In genomic region chr5:36217591-36217990, GRCh38 we compare ENCODE assay signal across 37 cellular contexts.
"Had no signal": no experiment of that assay in that cellular context is flagged by ENCODE, and none has a peak within 500 bp of the region (broad histone marks: within the 10 kb centered on the region; RNA-seq: fewer than 3 reads in every experiment).

No MANE protein-coding gene starts in this region.

- H3K36me3 ChIP-seq: brain microvascular endothelial cell, breast epithelium had no signal

- DNase-seq: activated effector memory CD4-positive, alpha-beta T cell treated with anti-CD3 and anti-CD28 coated beads, Interleukin-2, amount 50 U/mL, for 16 hours; activated effector memory CD4-positive, alpha-beta T cell treated with Interleukin-2 at 50 U/mL for 16 hours; activated gamma-delta T cell; activated gamma-delta T cell treated with Interleukin-2 at 50 U/mL for 16 hours; activated naive CD4-positive, alpha-beta T cell; activated naive CD4-positive, alpha-beta T cell treated with anti-CD3 and anti-CD28 coated beads for 36 hours; activated naive CD4-positive, alpha-beta T cell treated with anti-CD3 and anti-CD28 coated beads, Interleukin-2, amount 10 ng/mL, durations not matched to agents 7 days and 5 days; activated naive CD4-positive, alpha-beta T cell treated with anti-CD3 and anti-CD28 coated beads, Interleukin-2, amount 50 U/mL, for 16 hours; activated naive CD4-positive, alpha-beta T cell treated with Interleukin-2 at 50 U/mL for 16 hours; activated naive CD8-positive, alpha-beta T cell treated with anti-CD3 and anti-CD28 coated beads for 36 hours; activated naive CD8-positive, alpha-beta T cell treated with anti-CD3 and anti-CD28 coated beads, Interleukin-2, amount 10 ng/mL, durations not matched to agents 7 days and 5 days; activated naive CD8-positive, alpha-beta T cell treated with anti-CD3 and anti-CD28 coated beads, Interleukin-2, amount 50 U/mL, for 24 hours; activated T-cell treated with anti-CD3 and anti-CD28 coated beads, Interleukin-2, amount 50 U/mL, for 1 hour; activated T-cell treated with anti-CD3 and anti-CD28 coated beads, Interleukin-2, amount 50 U/mL, for 24 hours; activated T-cell treated with anti-CD3 and anti-CD28 coated beads, Interleukin-2, amount 50 U/mL, for 4 hours; activated T-cell treated with anti-CD3 and anti-CD28 coated beads, Interleukin-2, amount 50 U/mL, for 48 hours; adrenal gland; amniotic stem cell; amygdala; anterior cingulate cortex; aorta; body of pancreas; brain microvascular endothelial cell; caudate nucleus; central memory CD4-positive, alpha-beta T cell; cerebellar nuclear complex had no signal

- H3K9me3 ChIP-seq: adrenal gland, ascending aorta, body of pancreas, breast epithelium had no signal

- H3K9me3 Mint-ChIP-seq: activated naive CD4-positive, alpha-beta T cell treated with anti-CD3 and anti-CD28 coated beads for 36 hours; activated naive CD4-positive, alpha-beta T cell treated with anti-CD3 and anti-CD28 coated beads, Interleukin-2, amount 10 ng/mL, durations not matched to agents 7 days and 5 days; activated naive CD4-positive, alpha-beta T cell treated with anti-CD3 and anti-CD28 coated beads, Interleukin-2, amount 50 U/mL, for 24 hours; activated naive CD4-positive, alpha-beta T cell treated with anti-CD3 and anti-CD28 coated beads, Interleukin-2, amount 50 U/mL, for 72 hours; activated naive CD8-positive, alpha-beta T cell treated with anti-CD3 and anti-CD28 coated beads for 36 hours; activated naive CD8-positive, alpha-beta T cell treated with anti-CD3 and anti-CD28 coated beads, Interleukin-2, amount 10 ng/mL, durations not matched to agents 7 days and 5 days; activated naive CD8-positive, alpha-beta T cell treated with anti-CD3 and anti-CD28 coated beads, Interleukin-2, amount 50 U/mL, for 24 hours; activated T-cell treated with anti-CD3 and anti-CD28 coated beads, Interleukin-2, amount 50 U/mL, for 24 hours; activated T-cell treated with anti-CD3 and anti-CD28 coated beads, Interleukin-2, amount 50 U/mL, for 4 hours; activated T-helper 1 cell treated with anti-CD3 and anti-CD28 coated beads, Interleukin-12 subunit alpha, Interleukin-12 subunit beta, Interleukin-2, Interleukin-4 antibody, amounts not matched to agents 30 ng/mL and 10 ng/mL and 1 ng/mL, durations not matched to agents 14 hours and 24 hours and 36 hours; activated T-helper 17 cell treated with anti-CD3 and anti-CD28 coated beads, Interleukin-2, amount 50 U/mL, for 72 hours; activated T-helper 2 cell treated with anti-CD3 and anti-CD28 coated beads, Interferon-gamma antibody, Interleukin-2, Interleukin-4, amounts not matched to agents 10 μg/mL and 5 μg/mL and 100 μg/mL, durations not matched to agents 14 hours and 24 hours and 36 hours; brain; central memory CD8-positive, alpha-beta T cell had no signal

- H3K27ac Mint-ChIP-seq: activated naive CD4-positive, alpha-beta T cell treated with anti-CD3 and anti-CD28 coated beads for 36 hours; activated naive CD4-positive, alpha-beta T cell treated with anti-CD3 and anti-CD28 coated beads, Interleukin-2, amount 10 ng/mL, durations not matched to agents 7 days and 5 days; activated naive CD4-positive, alpha-beta T cell treated with anti-CD3 and anti-CD28 coated beads, Interleukin-2, amount 50 U/mL, for 24 hours; activated naive CD4-positive, alpha-beta T cell treated with anti-CD3 and anti-CD28 coated beads, Interleukin-2, amount 50 U/mL, for 72 hours; activated naive CD8-positive, alpha-beta T cell; activated naive CD8-positive, alpha-beta T cell treated with anti-CD3 and anti-CD28 coated beads for 36 hours; activated naive CD8-positive, alpha-beta T cell treated with anti-CD3 and anti-CD28 coated beads, Interleukin-2, amount 10 ng/mL, durations not matched to agents 7 days and 5 days; activated naive CD8-positive, alpha-beta T cell treated with anti-CD3 and anti-CD28 coated beads, Interleukin-2, amount 50 U/mL, for 24 hours; activated T-cell treated with anti-CD3 and anti-CD28 coated beads, Interleukin-2, amount 50 U/mL, for 24 hours; activated T-helper 1 cell treated with anti-CD3 and anti-CD28 coated beads, Interleukin-12 subunit alpha, Interleukin-12 subunit beta, Interleukin-2, Interleukin-4 antibody, amounts not matched to agents 30 ng/mL and 10 ng/mL and 1 ng/mL, durations not matched to agents 14 hours and 24 hours and 36 hours; activated T-helper 17 cell treated with anti-CD3 and anti-CD28 coated beads, Interleukin-2, amount 50 U/mL, for 72 hours; activated T-helper 2 cell treated with anti-CD3 and anti-CD28 coated beads, Interferon-gamma antibody, Interleukin-2, Interleukin-4, amounts not matched to agents 10 μg/mL and 5 μg/mL and 100 μg/mL, durations not matched to agents 14 hours and 24 hours and 36 hours had no signal

- H3K4me3 ChIP-seq: adrenal gland, ascending aorta, body of pancreas, breast epithelium, cardiac muscle cell had no signal

- H3K27ac ChIP-seq: adrenal gland, ascending aorta, body of pancreas, brain microvascular endothelial cell, breast epithelium, cardiac muscle cell had no signal

- H3K4me1 Mint-ChIP-seq: activated naive CD4-positive, alpha-beta T cell treated with anti-CD3 and anti-CD28 coated beads, Interleukin-2, amount 10 ng/mL, durations not matched to agents 7 days and 5 days; activated naive CD4-positive, alpha-beta T cell treated with anti-CD3 and anti-CD28 coated beads, Interleukin-2, amount 50 U/mL, for 24 hours; activated naive CD8-positive, alpha-beta T cell treated with anti-CD3 and anti-CD28 coated beads for 36 hours; activated naive CD8-positive, alpha-beta T cell treated with anti-CD3 and anti-CD28 coated beads, Interleukin-2, amount 10 ng/mL, durations not matched to agents 7 days and 5 days; activated naive CD8-positive, alpha-beta T cell treated with anti-CD3 and anti-CD28 coated beads, Interleukin-2, amount 50 U/mL, for 24 hours; activated T-helper 17 cell treated with anti-CD3 and anti-CD28 coated beads, Interleukin-2, amount 50 U/mL, for 72 hours; central memory CD8-positive, alpha-beta T cell had no signal

- H3K4me1 ChIP-seq: ascending aorta, body of pancreas, breast epithelium had no signal

- ATAC-seq: activated naive CD4-positive, alpha-beta T cell treated with anti-CD3 and anti-CD28 coated beads, Interleukin-2, amount 50 U/mL, for 72 hours; activated naive CD8-positive, alpha-beta T cell treated with anti-CD3 and anti-CD28 coated beads, Interleukin-2, amount 50 U/mL, for 24 hours; activated T-cell treated with anti-CD3 and anti-CD28 coated beads, Interleukin-2, amount 50 U/mL, for 4 hours; activated T-helper 17 cell treated with anti-CD3 and anti-CD28 coated beads, Interleukin-2, amount 50 U/mL, for 72 hours; body of pancreas had no signal

- H3K4me3 Mint-ChIP-seq: activated naive CD4-positive, alpha-beta T cell treated with anti-CD3 and anti-CD28 coated beads for 36 hours; activated naive CD4-positive, alpha-beta T cell treated with anti-CD3 and anti-CD28 coated beads, Interleukin-2, amount 10 ng/mL, durations not matched to agents 7 days and 5 days; activated naive CD4-positive, alpha-beta T cell treated with anti-CD3 and anti-CD28 coated beads, Interleukin-2, amount 50 U/mL, for 24 hours; activated naive CD8-positive, alpha-beta T cell; activated naive CD8-positive, alpha-beta T cell treated with anti-CD3 and anti-CD28 coated beads for 36 hours; activated naive CD8-positive, alpha-beta T cell treated with anti-CD3 and anti-CD28 coated beads, Interleukin-2, amount 10 ng/mL, durations not matched to agents 7 days and 5 days; activated naive CD8-positive, alpha-beta T cell treated with anti-CD3 and anti-CD28 coated beads, Interleukin-2, amount 50 U/mL, for 24 hours; activated T-cell treated with anti-CD3 and anti-CD28 coated beads, Interleukin-2, amount 50 U/mL, for 24 hours; activated T-cell treated with anti-CD3 and anti-CD28 coated beads, Interleukin-2, amount 50 U/mL, for 4 hours; activated T-helper 1 cell treated with anti-CD3 and anti-CD28 coated beads, Interleukin-12 subunit alpha, Interleukin-12 subunit beta, Interleukin-2, Interleukin-4 antibody, amounts not matched to agents 30 ng/mL and 10 ng/mL and 1 ng/mL, durations not matched to agents 14 hours and 24 hours and 36 hours; activated T-helper 17 cell treated with anti-CD3 and anti-CD28 coated beads, Interleukin-2, amount 50 U/mL, for 72 hours; brain; central memory CD8-positive, alpha-beta T cell had no signal

- H3K27me3 Mint-ChIP-seq: activated naive CD4-positive, alpha-beta T cell treated with anti-CD3 and anti-CD28 coated beads, Interleukin-2, amount 10 ng/mL, durations not matched to agents 7 days and 5 days; activated naive CD4-positive, alpha-beta T cell treated with anti-CD3 and anti-CD28 coated beads, Interleukin-2, amount 50 U/mL, for 24 hours; activated naive CD8-positive, alpha-beta T cell; activated naive CD8-positive, alpha-beta T cell treated with anti-CD3 and anti-CD28 coated beads for 36 hours; activated naive CD8-positive, alpha-beta T cell treated with anti-CD3 and anti-CD28 coated beads, Interleukin-2, amount 10 ng/mL, durations not matched to agents 7 days and 5 days; activated naive CD8-positive, alpha-beta T cell treated with anti-CD3 and anti-CD28 coated beads, Interleukin-2, amount 50 U/mL, for 24 hours; activated T-cell treated with anti-CD3 and anti-CD28 coated beads, Interleukin-2, amount 50 U/mL, for 24 hours; activated T-helper 17 cell treated with anti-CD3 and anti-CD28 coated beads, Interleukin-2, amount 50 U/mL, for 72 hours; brain; central memory CD8-positive, alpha-beta T cell had no signal

- H3K27me3 ChIP-seq: adrenal gland, ascending aorta, body of pancreas, brain microvascular endothelial cell, breast epithelium, cardiac muscle cell had no signal
